1 cellular context compared by ENCODE assay signal in genomic region chr17:42522263-42522790, GRCh38.
TF ChIP-seq lines count a peak whose summit lies in the region.

No MANE protein-coding gene starts in this region.

TF ChIP-seq in liver, 16 proteins besides CTCF, POLR2A, EP300 and RAD21 (continued from another document):
- TF ChIP-seq REST (IDR thresholded peaks at IDR 0.05) (no peak), GABPA (IDR thresholded peaks at IDR 0.05 in 1 of 2, conservative IDR thresholded peaks at IDR 0.05 in 1 of 2) (no peak), ATF3 (IDR thresholded peaks at IDR 0.05) (no peak), HNF4A (conservative IDR thresholded peaks at IDR 0.05) (peak in 1 of 2 donors; percentile 27), NR2F2 (IDR thresholded peaks at IDR 0.05) (peak; percentile 58), YY1 (IDR thresholded peaks at IDR 0.05) (no peak), TAF1 (conservative IDR thresholded peaks at IDR 0.05) (no peak), MAX (IDR thresholded peaks at IDR 0.05) (no peak), JUND (IDR thresholded peaks at IDR 0.05) (no peak), ZBTB33 (IDR thresholded peaks at IDR 0.05) (no peak), EGR1 (IDR thresholded peaks at IDR 0.05; ENCODE audit: low read depth in 2 of 2) (no peak), RXRA (IDR thresholded peaks at IDR 0.05) (peak; percentile 35 to 51), HNF4G (IDR thresholded peaks at IDR 0.05) (no peak), FOXA2 (IDR thresholded peaks at IDR 0.05) (no peak)
